24 cellular contexts compared by ENCODE assay signal in genomic region chr1:227572752-227573151, GRCh38.
"Had no signal": no experiment of that assay in that cellular context is flagged by ENCODE, and none has a peak within 500 bp of the region (broad histone marks: within the 10 kb centered on the region; RNA-seq: fewer than 3 reads in every experiment).

No MANE protein-coding gene starts in this region.

- H3K4me3 ChIP-seq: breast epithelium, SJCRH30 had no signal

- H3K4me1 ChIP-seq: breast epithelium, SJCRH30 had no signal

- H3K27ac Mint-ChIP-seq: activated CD4-positive, alpha-beta memory T cell treated with anti-CD3 and anti-CD28 coated beads, Interleukin-2, amount 10 ng/mL, durations not matched to agents 7 days and 5 days; activated CD4-positive, alpha-beta T cell treated with anti-CD3 and anti-CD28 coated beads for 36 hours; activated naive CD4-positive, alpha-beta T cell treated with anti-CD3 and anti-CD28 coated beads, Interleukin-2, amount 10 ng/mL, durations not matched to agents 7 days and 5 days; activated T-helper 17 cell treated with anti-CD3 and anti-CD28 coated beads, Interleukin-2, amount 50 U/mL, for 72 hours had no signal

- H3K27ac ChIP-seq: breast epithelium, SJCRH30, WERI-Rb-1 had no signal

- H3K4me2 ChIP-seq: SK-N-SH had no signal

- H3K36me3 ChIP-seq: breast epithelium, WERI-Rb-1 had no signal

- H3K9me2 ChIP-seq: SK-N-SH had no signal

- ATAC-seq: activated CD4-positive, alpha-beta T cell treated with anti-CD3 and anti-CD28 coated beads for 36 hours; activated T-helper 17 cell treated with anti-CD3 and anti-CD28 coated beads, Interleukin-2, amount 50 U/mL, for 72 hours; PC-3 had no signal

- H3K4me1 Mint-ChIP-seq: activated CD4-positive, alpha-beta memory T cell treated with anti-CD3 and anti-CD28 coated beads, Interleukin-2, amount 10 ng/mL, durations not matched to agents 7 days and 5 days; activated naive CD4-positive, alpha-beta T cell treated with anti-CD3 and anti-CD28 coated beads, Interleukin-2, amount 10 ng/mL, durations not matched to agents 7 days and 5 days had no signal

- DNase-seq: activated CD4-positive, alpha-beta memory T cell treated with anti-CD3 and anti-CD28 coated beads, Interleukin-2, amount 10 ng/mL, durations not matched to agents 7 days and 5 days; activated CD4-positive, alpha-beta T cell treated with anti-CD3 and anti-CD28 coated beads for 36 hours; activated CD4-positive, alpha-beta T cell treated with anti-CD3 and anti-CD28 coated beads, Interleukin-2, amount 50 U/mL, for 1 hour; activated gamma-delta T cell treated with Interleukin-2 at 50 U/mL for 16 hours; activated naive CD4-positive, alpha-beta T cell treated with anti-CD3 and anti-CD28 coated beads, Interleukin-2, amount 10 ng/mL, durations not matched to agents 7 days and 5 days; activated T-cell treated with anti-CD3 and anti-CD28 coated beads for 4 hours; activated T-cell treated with anti-CD3 and anti-CD28 coated beads, Interleukin-2, amount 50 U/mL, for 48 hours; aorta; central memory CD4-positive, alpha-beta T cell; Karpas-422; MM.1S; NCI-H1105; NCI-H1436; NCI-H187; NCI-H2081; NCI-H446; NCI-H524; PC-3; SJCRH30; SK-N-SH; T-helper 1 cell; WERI-Rb-1 had no signal

- H3K9me3 ChIP-seq: breast epithelium, SK-N-SH had no signal

- H3K27me3 Mint-ChIP-seq: activated CD4-positive, alpha-beta memory T cell treated with anti-CD3 and anti-CD28 coated beads, Interleukin-2, amount 10 ng/mL, durations not matched to agents 7 days and 5 days; activated CD4-positive, alpha-beta T cell treated with anti-CD3 and anti-CD28 coated beads for 36 hours; activated naive CD4-positive, alpha-beta T cell treated with anti-CD3 and anti-CD28 coated beads, Interleukin-2, amount 10 ng/mL, durations not matched to agents 7 days and 5 days; activated T-helper 17 cell treated with anti-CD3 and anti-CD28 coated beads, Interleukin-2, amount 50 U/mL, for 72 hours had no signal

- H3K4me3 Mint-ChIP-seq: activated CD4-positive, alpha-beta memory T cell treated with anti-CD3 and anti-CD28 coated beads, Interleukin-2, amount 10 ng/mL, durations not matched to agents 7 days and 5 days; activated CD4-positive, alpha-beta T cell treated with anti-CD3 and anti-CD28 coated beads for 36 hours; activated naive CD4-positive, alpha-beta T cell treated with anti-CD3 and anti-CD28 coated beads, Interleukin-2, amount 10 ng/mL, durations not matched to agents 7 days and 5 days; activated T-helper 17 cell treated with anti-CD3 and anti-CD28 coated beads, Interleukin-2, amount 50 U/mL, for 72 hours had no signal

- H3K27me3 ChIP-seq: breast epithelium, SJCRH30 had no signal
